Comparison of ENCODE assay signal across 1 cellular context in the genomic region with DNA sequence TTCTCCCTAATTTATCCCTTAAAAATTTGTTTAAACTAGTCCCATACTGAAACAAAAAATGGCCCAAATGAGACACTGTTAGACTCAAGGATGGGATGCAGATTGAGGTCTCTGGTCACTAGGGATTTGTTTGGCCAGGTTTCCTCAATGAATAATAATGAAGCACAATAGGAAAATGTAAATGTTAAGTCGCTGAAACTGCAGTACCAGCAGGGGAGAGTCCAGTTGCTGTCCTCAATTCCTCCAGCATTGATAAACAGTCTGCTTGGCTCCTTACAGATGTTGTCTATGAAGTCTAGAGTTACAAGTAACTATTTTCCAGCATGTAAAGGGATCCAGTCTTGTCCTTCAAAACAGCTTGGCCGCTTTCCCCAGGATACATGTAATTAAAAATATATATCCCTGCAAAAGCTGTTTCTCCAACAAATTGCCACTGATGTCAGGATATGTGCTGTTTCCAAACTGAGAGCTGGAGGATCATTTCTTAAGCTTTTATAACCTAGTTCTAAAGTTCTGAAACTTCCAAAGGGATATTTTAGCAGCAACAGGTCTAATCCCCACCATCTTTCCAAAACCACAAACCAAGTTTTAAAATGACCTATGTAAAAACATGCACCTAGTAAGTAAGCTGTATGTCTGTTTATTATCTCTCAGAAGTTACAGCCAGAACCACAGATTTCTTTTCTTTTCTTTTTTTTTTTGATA.
TF ChIP-seq lines count a peak whose summit lies in the region.

No MANE protein-coding gene starts in this region.

TF ChIP-seq in liver, 16 proteins besides CTCF, POLR2A, EP300 and RAD21 (continued from another document):
- TF ChIP-seq RXRA (IDR thresholded peaks at IDR 0.05) = no peak
- TF ChIP-seq YY1 (IDR thresholded peaks at IDR 0.05) = no peak
- no peak for TF ChIP-seq EGR1 (IDR thresholded peaks at IDR 0.05; ENCODE audit: low read depth in 2 of 2)
- no peak for TF ChIP-seq GABPA (IDR thresholded peaks at IDR 0.05 in 1 of 2, conservative IDR thresholded peaks at IDR 0.05 in 1 of 2)
- no peak for TF ChIP-seq NR2F2 (IDR thresholded peaks at IDR 0.05)
- TF ChIP-seq, protein P1, sequence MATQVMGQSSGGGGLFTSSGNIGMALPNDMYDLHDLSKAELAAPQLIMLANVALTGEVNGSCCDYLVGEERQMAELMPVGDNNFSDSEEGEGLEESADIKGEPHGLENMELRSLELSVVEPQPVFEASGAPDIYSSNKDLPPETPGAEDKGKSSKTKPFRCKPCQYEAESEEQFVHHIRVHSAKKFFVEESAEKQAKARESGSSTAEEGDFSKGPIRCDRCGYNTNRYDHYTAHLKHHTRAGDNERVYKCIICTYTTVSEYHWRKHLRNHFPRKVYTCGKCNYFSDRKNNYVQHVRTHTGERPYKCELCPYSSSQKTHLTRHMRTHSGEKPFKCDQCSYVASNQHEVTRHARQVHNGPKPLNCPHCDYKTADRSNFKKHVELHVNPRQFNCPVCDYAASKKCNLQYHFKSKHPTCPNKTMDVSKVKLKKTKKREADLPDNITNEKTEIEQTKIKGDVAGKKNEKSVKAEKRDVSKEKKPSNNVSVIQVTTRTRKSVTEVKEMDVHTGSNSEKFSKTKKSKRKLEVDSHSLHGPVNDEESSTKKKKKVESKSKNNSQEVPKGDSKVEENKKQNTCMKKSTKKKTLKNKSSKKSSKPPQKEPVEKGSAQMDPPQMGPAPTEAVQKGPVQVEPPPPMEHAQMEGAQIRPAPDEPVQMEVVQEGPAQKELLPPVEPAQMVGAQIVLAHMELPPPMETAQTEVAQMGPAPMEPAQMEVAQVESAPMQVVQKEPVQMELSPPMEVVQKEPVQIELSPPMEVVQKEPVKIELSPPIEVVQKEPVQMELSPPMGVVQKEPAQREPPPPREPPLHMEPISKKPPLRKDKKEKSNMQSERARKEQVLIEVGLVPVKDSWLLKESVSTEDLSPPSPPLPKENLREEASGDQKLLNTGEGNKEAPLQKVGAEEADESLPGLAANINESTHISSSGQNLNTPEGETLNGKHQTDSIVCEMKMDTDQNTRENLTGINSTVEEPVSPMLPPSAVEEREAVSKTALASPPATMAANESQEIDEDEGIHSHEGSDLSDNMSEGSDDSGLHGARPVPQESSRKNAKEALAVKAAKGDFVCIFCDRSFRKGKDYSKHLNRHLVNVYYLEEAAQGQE (IDR thresholded peaks at IDR 0.05) = no peak
- TF ChIP-seq MAX (IDR thresholded peaks at IDR 0.05) = no peak
